Comparison of ENCODE assay signal across 2 cellular contexts in the genomic region with DNA sequence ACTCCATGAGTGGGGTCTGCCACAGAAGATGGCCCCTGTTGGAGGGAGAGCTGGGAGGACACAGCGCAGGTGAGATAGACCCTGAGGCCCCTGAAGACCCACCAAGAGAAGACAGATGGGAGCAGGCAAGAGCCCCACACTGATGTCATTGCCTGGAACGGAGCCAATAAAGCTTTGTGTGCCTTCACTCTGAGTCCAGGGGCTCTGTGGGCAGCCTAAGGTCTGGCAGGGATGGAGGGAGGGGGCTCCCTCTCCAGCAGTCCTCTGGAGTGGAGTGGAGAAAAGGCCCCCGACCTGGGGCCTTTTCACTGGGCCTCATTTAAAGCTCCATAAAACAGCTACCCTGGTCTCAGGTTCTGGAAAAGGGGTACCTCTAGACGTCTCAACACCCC.
A peak's percentile ranks its signal among the peaks of the same experiment; 100 is the strongest.
TF ChIP-seq lines count a peak whose summit lies in the region.

No MANE protein-coding gene starts in this region.

TF ChIP-seq in IMR-90, 13 proteins besides CTCF, POLR2A, EP300 and RAD21:
- TF ChIP-seq SMC3 (IDR thresholded peaks at IDR 0.05; ENCODE audit: low read depth, low read length) (no peak), MAZ (IDR thresholded peaks at IDR 0.05; ENCODE audit: borderline replicate concordance, low read depth, low read length) (no peak), CEBPB (IDR thresholded peaks at IDR 0.05; ENCODE audit: low read depth, low read length) (no peak), CHD1 (IDR thresholded peaks at IDR 0.05; ENCODE audit: low read depth, low read length) (no peak), BHLHE40 (IDR thresholded peaks at IDR 0.05; ENCODE audit: low read depth, low read length) (no peak), MXI1 (IDR thresholded peaks at IDR 0.05; ENCODE audit: borderline replicate concordance, low read depth, low read length) (no peak), RCOR1 (IDR thresholded peaks at IDR 0.05; ENCODE audit: insufficient replicate concordance, low read length) (no peak), MAFK (IDR thresholded peaks at IDR 0.05; ENCODE audit: low read depth, low read length) (no peak), FOS (IDR thresholded peaks at IDR 0.05; ENCODE audit: low read depth, low read length) (no peak), RFX5 (IDR thresholded peaks at IDR 0.05; ENCODE audit: low read depth, low read length) (no peak), NFE2L2 (IDR thresholded peaks at IDR 0.05; ENCODE audit: low read depth, low read length) (no peak)
- TF ChIP-seq, protein P1, sequence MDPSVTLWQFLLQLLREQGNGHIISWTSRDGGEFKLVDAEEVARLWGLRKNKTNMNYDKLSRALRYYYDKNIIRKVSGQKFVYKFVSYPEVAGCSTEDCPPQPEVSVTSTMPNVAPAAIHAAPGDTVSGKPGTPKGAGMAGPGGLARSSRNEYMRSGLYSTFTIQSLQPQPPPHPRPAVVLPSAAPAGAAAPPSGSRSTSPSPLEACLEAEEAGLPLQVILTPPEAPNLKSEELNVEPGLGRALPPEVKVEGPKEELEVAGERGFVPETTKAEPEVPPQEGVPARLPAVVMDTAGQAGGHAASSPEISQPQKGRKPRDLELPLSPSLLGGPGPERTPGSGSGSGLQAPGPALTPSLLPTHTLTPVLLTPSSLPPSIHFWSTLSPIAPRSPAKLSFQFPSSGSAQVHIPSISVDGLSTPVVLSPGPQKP (IDR thresholded peaks at IDR 0.05; ENCODE audit: borderline replicate concordance, low read depth, low read length), result no peak
- TF ChIP-seq, protein P2, sequence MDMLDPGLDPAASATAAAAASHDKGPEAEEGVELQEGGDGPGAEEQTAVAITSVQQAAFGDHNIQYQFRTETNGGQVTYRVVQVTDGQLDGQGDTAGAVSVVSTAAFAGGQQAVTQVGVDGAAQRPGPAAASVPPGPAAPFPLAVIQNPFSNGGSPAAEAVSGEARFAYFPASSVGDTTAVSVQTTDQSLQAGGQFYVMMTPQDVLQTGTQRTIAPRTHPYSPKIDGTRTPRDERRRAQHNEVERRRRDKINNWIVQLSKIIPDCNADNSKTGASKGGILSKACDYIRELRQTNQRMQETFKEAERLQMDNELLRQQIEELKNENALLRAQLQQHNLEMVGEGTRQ (IDR thresholded peaks at IDR 0.05; ENCODE audit: low read depth, low read length), result no peak

TF ChIP-seq in K562, 482 proteins besides CTCF, POLR2A, EP300 and RAD21:
- no peak for TF ChIP-seq ATF1 (CRISPR knock-in tag; IDR thresholded peaks at IDR 0.05)
- TF ChIP-seq ATF1 (tag; IDR thresholded peaks at IDR 0.05), result no peak
- no peak for TF ChIP-seq ETV6 (IDR thresholded peaks at IDR 0.05; ENCODE audit: borderline replicate concordance in 1 of 2, low read depth in 2 of 2, low read length in 1 of 2)
- no peak for TF ChIP-seq ETV6 (CRISPR knock-in tag; IDR thresholded peaks at IDR 0.05; ENCODE audit: borderline replicate concordance)
- no peak for TF ChIP-seq ZZZ3 (IDR thresholded peaks at IDR 0.05)
- TF ChIP-seq NFIC (IDR thresholded peaks at IDR 0.05), result peak; percentile 75
- no peak for TF ChIP-seq BCL6 (CRISPR knock-in tag; IDR thresholded peaks at IDR 0.05)
- TF ChIP-seq GTF2F1 (IDR thresholded peaks at IDR 0.05; ENCODE audit: low read depth, low read length), result no peak
- no peak for TF ChIP-seq SNRNP70 (optimal IDR thresholded peaks at IDR 0.05; ENCODE audit: low read depth, low read length)
- TF ChIP-seq MIER1 (IDR thresholded peaks at IDR 0.05; ENCODE audit: low read depth), result no peak
- TF ChIP-seq, protein P3, sequence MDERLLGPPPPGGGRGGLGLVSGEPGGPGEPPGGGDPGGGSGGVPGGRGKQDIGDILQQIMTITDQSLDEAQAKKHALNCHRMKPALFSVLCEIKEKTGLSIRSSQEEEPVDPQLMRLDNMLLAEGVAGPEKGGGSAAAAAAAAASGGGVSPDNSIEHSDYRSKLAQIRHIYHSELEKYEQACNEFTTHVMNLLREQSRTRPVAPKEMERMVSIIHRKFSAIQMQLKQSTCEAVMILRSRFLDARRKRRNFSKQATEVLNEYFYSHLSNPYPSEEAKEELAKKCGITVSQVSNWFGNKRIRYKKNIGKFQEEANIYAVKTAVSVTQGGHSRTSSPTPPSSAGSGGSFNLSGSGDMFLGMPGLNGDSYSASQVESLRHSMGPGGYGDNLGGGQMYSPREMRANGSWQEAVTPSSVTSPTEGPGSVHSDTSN (CRISPR knock-in tag; IDR thresholded peaks at IDR 0.05; ENCODE audit: low read depth), result no peak
- TF ChIP-seq, protein P3 (tag; conservative IDR thresholded peaks at IDR 0.05; ENCODE audit: low read depth), result no peak
